37 cellular contexts compared by ENCODE assay signal in the genomic region with DNA sequence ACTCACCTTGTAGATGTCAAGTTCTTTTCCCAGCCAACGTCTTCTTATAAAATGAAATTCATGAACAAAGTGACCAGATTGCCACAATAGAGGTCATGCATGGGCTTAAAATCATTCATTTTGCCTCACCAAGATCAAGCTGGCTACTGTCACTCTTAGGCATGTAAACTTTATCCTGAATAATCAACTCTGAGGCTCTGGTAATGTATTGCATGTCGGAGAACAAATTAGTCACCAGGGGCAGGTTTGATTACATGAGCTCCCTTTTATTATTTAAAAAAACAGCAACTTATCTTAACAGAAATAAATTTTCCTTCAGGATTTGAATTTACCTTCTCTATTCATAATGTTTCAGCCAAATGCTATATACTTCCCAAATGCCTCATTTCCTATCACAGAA.
"Had no signal": no experiment of that assay in that cellular context is flagged by ENCODE, and none has a peak within 500 bp of the region (broad histone marks: within the 10 kb centered on the region; RNA-seq: fewer than 3 reads in every experiment).

No MANE protein-coding gene starts in this region.

- DNase-seq: activated B cell treated with CpG ODN at 0.5 μM for 24 hours; activated CD4-positive, alpha-beta memory T cell treated with anti-CD3 and anti-CD28 coated beads for 36 hours; activated CD4-positive, alpha-beta T cell treated with anti-CD3 and anti-CD28 coated beads for 4 hours; activated CD4-positive, alpha-beta T cell treated with anti-CD3 and anti-CD28 coated beads, Interleukin-2, amount 10 ng/mL, durations not matched to agents 24 days and 14 days; activated CD4-positive, alpha-beta T cell treated with anti-CD3 and anti-CD28 coated beads, Interleukin-2, amount 50 U/mL, for 1 hour; activated CD4-positive, alpha-beta T cell treated with anti-CD3 and anti-CD28 coated beads, Interleukin-2, amount 50 U/mL, for 4 hours; activated CD4-positive, CD25-positive, alpha-beta regulatory T cell treated with anti-CD3 and anti-CD28 coated beads, Interleukin-2, amount 50 U/mL, for 72 hours; activated CD8-positive, alpha-beta memory T cell treated with anti-CD3 and anti-CD28 coated beads, Interleukin-2, amount 50 U/mL, for 4 hours; activated CD8-positive, alpha-beta T cell treated with anti-CD3 and anti-CD28 coated beads for 36 hours; activated effector memory CD4-positive, alpha-beta T cell treated with anti-CD3 and anti-CD28 coated beads, Interleukin-2, amount 50 U/mL, for 16 hours; activated gamma-delta T cell treated with Interleukin-2 at 50 U/mL for 16 hours; activated naive CD4-positive, alpha-beta T cell; activated naive CD4-positive, alpha-beta T cell treated with anti-CD3 and anti-CD28 coated beads for 36 hours; activated naive CD4-positive, alpha-beta T cell treated with anti-CD3 and anti-CD28 coated beads, Interleukin-2, amount 50 U/mL, for 16 hours; activated naive CD8-positive, alpha-beta T cell treated with anti-CD3 and anti-CD28 coated beads for 36 hours; activated T-cell treated with anti-CD3 and anti-CD28 coated beads for 4 hours; activated T-cell treated with anti-CD3 and anti-CD28 coated beads, Interleukin-2, amount 50 U/mL, for 1 hour; activated T-cell treated with anti-CD3 and anti-CD28 coated beads, Interleukin-2, amount 50 U/mL, for 4 hours; adrenal gland; amniotic stem cell; aorta; body of pancreas; brain microvascular endothelial cell; caudate nucleus; SW 1271; T-helper 1 cell; T-helper 2 cell; T-helper 9 cell had no signal

- H3K9me3 ChIP-seq: adrenal gland, body of pancreas, breast epithelium had no signal

- H3K36me3 ChIP-seq: adrenal gland, brain microvascular endothelial cell, breast epithelium, cardiac muscle cell had no signal

- ATAC-seq: activated CD8-positive, alpha-beta T cell treated with anti-CD3 and anti-CD28 coated beads for 36 hours; activated naive CD4-positive, alpha-beta T cell treated with anti-CD3 and anti-CD28 coated beads, Interleukin-2, amount 50 U/mL, for 72 hours; activated T-cell treated with anti-CD3 and anti-CD28 coated beads, Interleukin-2, amount 50 U/mL, for 4 hours; body of pancreas had no signal

- H3K4me1 Mint-ChIP-seq: activated B cell treated with CpG ODN at 0.5 μM for 24 hours; activated naive CD8-positive, alpha-beta T cell treated with anti-CD3 and anti-CD28 coated beads for 36 hours; central memory CD8-positive, alpha-beta T cell had no signal

- H3K4me3 ChIP-seq: adrenal gland, body of pancreas, breast epithelium, cardiac muscle cell had no signal

- H3K27ac ChIP-seq: adrenal gland, body of pancreas, brain microvascular endothelial cell, breast epithelium, cardiac muscle cell, VCaP had no signal

- H3K27ac Mint-ChIP-seq: activated B cell treated with CpG ODN at 0.5 μM for 24 hours; activated CD4-positive, alpha-beta memory T cell treated with anti-CD3 and anti-CD28 coated beads for 36 hours; activated CD4-positive, alpha-beta T cell treated with anti-CD3 and anti-CD28 coated beads, Interleukin-2, amount 10 ng/mL, durations not matched to agents 24 days and 14 days; activated CD8-positive, alpha-beta T cell treated with anti-CD3 and anti-CD28 coated beads for 36 hours; activated naive CD4-positive, alpha-beta T cell treated with anti-CD3 and anti-CD28 coated beads for 36 hours; activated naive CD4-positive, alpha-beta T cell treated with anti-CD3 and anti-CD28 coated beads, Interleukin-2, amount 50 U/mL, for 72 hours; activated naive CD8-positive, alpha-beta T cell treated with anti-CD3 and anti-CD28 coated beads for 36 hours; T-helper 1 cell treated with Interleukin-12 subunit alpha and Interleukin-12 subunit beta and Interleukin-4 antibody, amounts not matched to agents 30 μg/mL and 1 μg/mL, for 36 hours; T-helper 2 cell treated with Interferon-gamma antibody and Interleukin-4, amounts not matched to agents 5 μg/mL and 100 μg/mL, for 36 hours had no signal

- H3K27me3 ChIP-seq: adrenal gland, body of pancreas, brain microvascular endothelial cell, breast epithelium, cardiac muscle cell had no signal

- H3K4me3 Mint-ChIP-seq: activated B cell treated with CpG ODN at 0.5 μM for 24 hours; activated CD4-positive, alpha-beta memory T cell treated with anti-CD3 and anti-CD28 coated beads for 36 hours; activated CD4-positive, alpha-beta T cell treated with anti-CD3 and anti-CD28 coated beads, Interleukin-2, amount 10 ng/mL, durations not matched to agents 24 days and 14 days; activated CD8-positive, alpha-beta T cell treated with anti-CD3 and anti-CD28 coated beads for 36 hours; activated naive CD4-positive, alpha-beta T cell treated with anti-CD3 and anti-CD28 coated beads for 36 hours; activated naive CD8-positive, alpha-beta T cell treated with anti-CD3 and anti-CD28 coated beads for 36 hours; activated T-cell treated with anti-CD3 and anti-CD28 coated beads, Interleukin-2, amount 50 U/mL, for 4 hours; central memory CD8-positive, alpha-beta T cell; T-helper 1 cell treated with Interleukin-12 subunit alpha and Interleukin-12 subunit beta and Interleukin-4 antibody, amounts not matched to agents 30 μg/mL and 1 μg/mL, for 36 hours; T-helper 2 cell treated with Interferon-gamma antibody and Interleukin-4, amounts not matched to agents 5 μg/mL and 100 μg/mL, for 36 hours had no signal

- H3K4me1 ChIP-seq: adrenal gland, body of pancreas, breast epithelium had no signal

- FAIRE-seq: astrocyte, TTC549 had no signal
